25 cellular contexts compared by ENCODE assay signal in the genomic region with DNA sequence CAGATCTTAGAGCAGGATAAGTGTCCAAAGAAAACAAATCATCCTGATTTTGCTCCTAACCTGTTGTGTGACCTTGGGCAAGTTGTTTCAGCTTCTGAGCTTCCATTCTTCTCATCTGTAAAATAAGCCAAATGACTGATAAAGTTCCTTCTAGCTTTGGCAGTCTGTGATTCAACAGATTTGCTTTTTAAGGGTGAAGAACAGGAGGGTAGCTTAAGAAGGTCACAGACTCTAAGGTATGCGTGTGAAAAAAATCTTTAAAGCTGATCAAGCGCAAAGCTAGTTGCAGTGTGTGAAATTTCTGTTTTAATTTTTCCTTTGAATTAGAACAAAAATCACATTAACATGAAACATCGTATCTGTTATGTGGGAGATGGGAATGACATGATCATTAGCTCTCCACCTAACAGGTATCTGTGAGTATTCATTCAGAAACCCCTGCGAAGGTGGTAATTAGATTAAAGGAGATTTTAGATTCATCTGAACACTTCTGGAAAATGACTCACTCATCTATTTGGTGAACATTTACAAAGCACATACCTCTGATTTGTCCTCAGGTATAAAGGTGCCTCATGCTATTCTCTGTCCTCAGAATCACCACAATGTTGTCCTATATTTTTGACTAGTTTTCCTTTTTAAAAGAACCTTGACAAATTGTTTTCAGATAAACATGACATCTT.
"Had no signal": no experiment of that assay in that cellular context is flagged by ENCODE, and none has a peak within 500 bp of the region (broad histone marks: within the 10 kb centered on the region; RNA-seq: fewer than 3 reads in every experiment).

No MANE protein-coding gene starts in this region.

- H3K4me1 Mint-ChIP-seq: activated B cell treated with CpG ODN at 0.5 μM for 24 hours; brain; mesothelial cell of epicardium; naive thymus-derived CD8-positive, alpha-beta T cell; T-helper 17 cell had no signal

- H3K4me1 ChIP-seq: testis, uterus had no signal

- H3K36me3 ChIP-seq: esophagus muscularis mucosa, neural progenitor cell, uterus had no signal

- H3K27me3 ChIP-seq: esophagus muscularis mucosa, neural progenitor cell, testis, uterus had no signal

- H3K36me3 Mint-ChIP-seq: brain; mesothelial cell of epicardium; naive thymus-derived CD8-positive, alpha-beta T cell; neural progenitor cell; stimulated activated effector memory CD8-positive, alpha-beta T cell treated with anti-CD3 and anti-CD28 coated beads, Interleukin-12 subunit alpha, Interleukin-12 subunit beta, amount 100 ng/mL, for 72 hours had no signal

- H3K27me3 Mint-ChIP-seq: activated CD4-positive, alpha-beta T cell treated with anti-CD3 and anti-CD28 coated beads, Interleukin-2, amount 10 ng/mL, durations not matched to agents 24 days and 14 days had no signal

- DNase-seq: activated B cell treated with CpG ODN at 0.5 μM for 24 hours; activated CD4-positive, alpha-beta T cell treated with anti-CD3 and anti-CD28 coated beads, Interleukin-2, amount 10 ng/mL, durations not matched to agents 24 days and 14 days; activated gamma-delta T cell treated with Interleukin-2 at 50 U/mL for 16 hours; aorta; central memory CD4-positive, alpha-beta T cell; effector memory CD4-positive, alpha-beta T cell; hippocampal formation; left ventricle myocardium superior; mammary epithelial cell; naive thymus-derived CD8-positive, alpha-beta T cell; posterior cingulate gyrus; small intestine; stimulated activated CD4-positive, alpha-beta T cell treated with anti-CD3 and anti-CD28 coated beads, Interleukin-2, amount 100 ng/mL, for 24 hours; SW 1271; T-helper 17 cell; testis; trophoblast cell; uterus had no signal

- H3K4me3 ChIP-seq: esophagus muscularis mucosa, neural progenitor cell, testis, uterus had no signal

- H3K9me3 Mint-ChIP-seq: activated B cell treated with CpG ODN at 0.5 μM for 24 hours; activated CD4-positive, alpha-beta T cell treated with anti-CD3 and anti-CD28 coated beads, Interleukin-2, amount 10 ng/mL, durations not matched to agents 24 days and 14 days; activated T-helper 1 cell treated with anti-CD3 and anti-CD28 coated beads, Interleukin-12 subunit alpha, Interleukin-12 subunit beta, Interleukin-2, Interleukin-4 antibody, amounts not matched to agents 30 ng/mL and 10 ng/mL and 1 ng/mL, durations not matched to agents 14 hours and 24 hours and 36 hours; brain; mesothelial cell of epicardium; naive thymus-derived CD8-positive, alpha-beta T cell; neural progenitor cell; stimulated activated effector memory CD8-positive, alpha-beta T cell treated with anti-CD3 and anti-CD28 coated beads, Interleukin-12 subunit alpha, Interleukin-12 subunit beta, amount 100 ng/mL, for 72 hours had no signal

- ATAC-seq: left ventricle myocardium superior; naive thymus-derived CD8-positive, alpha-beta T cell; sciatic nerve; stimulated activated effector memory CD8-positive, alpha-beta T cell treated with anti-CD3 and anti-CD28 coated beads, Interleukin-12 subunit alpha, Interleukin-12 subunit beta, amount 100 ng/mL, for 72 hours; T-helper 17 cell had no signal

- H3K4me3 Mint-ChIP-seq: activated B cell treated with CpG ODN at 0.5 μM for 24 hours; activated CD4-positive, alpha-beta T cell treated with anti-CD3 and anti-CD28 coated beads, Interleukin-2, amount 10 ng/mL, durations not matched to agents 24 days and 14 days; activated T-helper 1 cell treated with anti-CD3 and anti-CD28 coated beads, Interleukin-12 subunit alpha, Interleukin-12 subunit beta, Interleukin-2, Interleukin-4 antibody, amounts not matched to agents 30 ng/mL and 10 ng/mL and 1 ng/mL, durations not matched to agents 14 hours and 24 hours and 36 hours; brain; mesothelial cell of epicardium; naive thymus-derived CD8-positive, alpha-beta T cell; neural progenitor cell; stimulated activated effector memory CD8-positive, alpha-beta T cell treated with anti-CD3 and anti-CD28 coated beads, Interleukin-12 subunit alpha, Interleukin-12 subunit beta, amount 100 ng/mL, for 72 hours; T-helper 17 cell had no signal

- H3K9me3 ChIP-seq: esophagus muscularis mucosa, testis, uterus had no signal

- H3K27ac ChIP-seq: esophagus muscularis mucosa, neural progenitor cell, testis, uterus had no signal

- H3K27ac Mint-ChIP-seq: activated B cell treated with CpG ODN at 0.5 μM for 24 hours; activated CD4-positive, alpha-beta T cell treated with anti-CD3 and anti-CD28 coated beads, Interleukin-2, amount 10 ng/mL, durations not matched to agents 24 days and 14 days; activated T-helper 1 cell treated with anti-CD3 and anti-CD28 coated beads, Interleukin-12 subunit alpha, Interleukin-12 subunit beta, Interleukin-2, Interleukin-4 antibody, amounts not matched to agents 30 ng/mL and 10 ng/mL and 1 ng/mL, durations not matched to agents 14 hours and 24 hours and 36 hours; brain; mesothelial cell of epicardium; naive thymus-derived CD8-positive, alpha-beta T cell; neural progenitor cell; stimulated activated effector memory CD8-positive, alpha-beta T cell treated with anti-CD3 and anti-CD28 coated beads, Interleukin-12 subunit alpha, Interleukin-12 subunit beta, amount 100 ng/mL, for 72 hours; T-helper 17 cell had no signal
